ENCODE assay signal across 1 cellular context in genomic region chr11:786235-787083, GRCh38.
TF ChIP-seq lines count a peak whose summit lies in the region.

No MANE protein-coding gene starts in this region.

TF ChIP-seq in HEK293, 187 proteins besides CTCF, POLR2A, EP300 and RAD21 (continued from another document):
- TF ChIP-seq ZNF416 (tag by site-specific recombination; IDR thresholded peaks at IDR 0.05) (no peak), BCL11B (tag by site-specific recombination; IDR thresholded peaks at IDR 0.05; ENCODE audit: low read depth) (no peak), ZNF324 (tag by site-specific recombination; IDR thresholded peaks at IDR 0.05) (no peak), ZFHX2 (tag by site-specific recombination; conservative IDR thresholded peaks at IDR 0.05) (peak; percentile 81), ZNF155 (tag by site-specific recombination; IDR thresholded peaks at IDR 0.05) (no peak), HOXC10 (CRISPR knock-in tag; IDR thresholded peaks at IDR 0.05) (no peak), GLIS1 (tag by site-specific recombination; IDR thresholded peaks at IDR 0.05) (no peak), SCRT2 (tag by site-specific recombination; IDR thresholded peaks at IDR 0.05) (peak; percentile 64; the same call in 1 of the 2 replicates), PRDM4 (tag by site-specific recombination; IDR thresholded peaks at IDR 0.05) (no peak), ZNF488 (tag by site-specific recombination; IDR thresholded peaks at IDR 0.05) (no peak), PRDM10 (tag by site-specific recombination; IDR thresholded peaks at IDR 0.05) (no peak), ZNF544 (tag by site-specific recombination; IDR thresholded peaks at IDR 0.05) (no peak), ZNF510 (tag by site-specific recombination; IDR thresholded peaks at IDR 0.05; ENCODE audit: insufficient replicate concordance) (no peak), ZNF629 (tag by site-specific recombination; IDR thresholded peaks at IDR 0.05) (no peak)
